Comparison of ENCODE assay signal across 28 cellular contexts in genomic region chr20:32804022-32804715, GRCh38. TPM values are rescaled to one million over a fixed set of nuclear protein-coding genes. Genes with fewer than 3 reads are reported as not detected.
"Had no signal": no experiment of that assay in that cellular context is flagged by ENCODE, and none has a peak within 500 bp of the region (broad histone marks: within the 10 kb centered on the region; RNA-seq: fewer than 3 reads in every experiment).

No MANE protein-coding gene starts in this region.

- H3K4me3 ChIP-seq: heart left ventricle, neural progenitor cell, suprapubic skin, tibial nerve had no signal

- H3K9me3 ChIP-seq: heart left ventricle, suprapubic skin, tibial nerve had no signal

- ATAC-seq: activated naive CD8-positive, alpha-beta T cell treated with anti-CD3 and anti-CD28 coated beads, Interleukin-2, amount 50 U/mL, for 24 hours; heart left ventricle; naive thymus-derived CD8-positive, alpha-beta T cell; right cardiac atrium had no signal

- H3K27ac ChIP-seq: heart left ventricle, tibial nerve, WERI-Rb-1 had no signal

- DNase-seq: activated CD4-positive, alpha-beta memory T cell treated with anti-CD3 and anti-CD28 coated beads for 36 hours; activated CD4-positive, alpha-beta T cell treated with anti-CD3 and anti-CD28 coated beads, Interleukin-2, amount 10 ng/mL, durations not matched to agents 24 days and 14 days; activated CD4-positive, CD25-positive, alpha-beta regulatory T cell treated with anti-CD3 and anti-CD28 coated beads, Interleukin-2, amount 50 U/mL, for 72 hours; activated CD8-positive, alpha-beta memory T cell treated with anti-CD3 and anti-CD28 coated beads, Interleukin-2, amount 50 U/mL, for 4 hours; activated gamma-delta T cell; activated naive CD4-positive, alpha-beta T cell treated with anti-CD3 and anti-CD28 coated beads, Interleukin-2, amount 50 U/mL, for 16 hours; activated naive CD8-positive, alpha-beta T cell treated with anti-CD3 and anti-CD28 coated beads, Interleukin-2, amount 50 U/mL, for 24 hours; activated T-cell treated with anti-CD3 and anti-CD28 coated beads, Interleukin-2, amount 50 U/mL, for 1 hour; dermis blood vessel endothelial cell; effector CD4-positive, alpha-beta T cell; heart left ventricle; hypothalamus; immature natural killer cell; midbrain; naive thymus-derived CD8-positive, alpha-beta T cell; occipital lobe; right cardiac atrium; stimulated activated CD4-positive, alpha-beta T cell treated with anti-CD3 and anti-CD28 coated beads, Interleukin-15, amount 100 ng/mL, for 24 hours; stimulated activated CD4-positive, alpha-beta T cell treated with anti-CD3 and anti-CD28 coated beads, Interleukin-2, amount 100 ng/mL, for 24 hours; stimulated activated naive CD4-positive, alpha-beta T cell; WERI-Rb-1 had no signal

- H3K36me3 Mint-ChIP-seq: activated CD4-positive, alpha-beta memory T cell treated with anti-CD3 and anti-CD28 coated beads for 36 hours had no signal

- H3K9me3 Mint-ChIP-seq: activated CD4-positive, alpha-beta memory T cell treated with anti-CD3 and anti-CD28 coated beads for 36 hours; activated CD4-positive, alpha-beta T cell treated with anti-CD3 and anti-CD28 coated beads, Interleukin-2, amount 10 ng/mL, durations not matched to agents 24 days and 14 days; activated naive CD8-positive, alpha-beta T cell treated with anti-CD3 and anti-CD28 coated beads, Interleukin-2, amount 50 U/mL, for 24 hours; activated T-helper 1 cell treated with anti-CD3 and anti-CD28 coated beads, Interleukin-12 subunit alpha, Interleukin-12 subunit beta, Interleukin-2, Interleukin-4 antibody, amounts not matched to agents 30 ng/mL and 10 ng/mL and 1 ng/mL, durations not matched to agents 14 hours and 24 hours and 36 hours; immature natural killer cell; naive thymus-derived CD8-positive, alpha-beta T cell; neural progenitor cell had no signal

- H3K4me3 Mint-ChIP-seq: activated CD4-positive, alpha-beta memory T cell treated with anti-CD3 and anti-CD28 coated beads for 36 hours; activated CD4-positive, alpha-beta T cell treated with anti-CD3 and anti-CD28 coated beads, Interleukin-2, amount 10 ng/mL, durations not matched to agents 24 days and 14 days; activated naive CD8-positive, alpha-beta T cell treated with anti-CD3 and anti-CD28 coated beads, Interleukin-2, amount 50 U/mL, for 24 hours; activated T-helper 1 cell treated with anti-CD3 and anti-CD28 coated beads, Interleukin-12 subunit alpha, Interleukin-12 subunit beta, Interleukin-2, Interleukin-4 antibody, amounts not matched to agents 30 ng/mL and 10 ng/mL and 1 ng/mL, durations not matched to agents 14 hours and 24 hours and 36 hours; immature natural killer cell; naive thymus-derived CD8-positive, alpha-beta T cell; neural progenitor cell had no signal

- H3K4me2 ChIP-seq: neural progenitor cell had no signal

- H2AFZ ChIP-seq: neural progenitor cell had no signal

- H3K4me1 ChIP-seq: heart left ventricle, tibial nerve had no signal

- H3K27ac Mint-ChIP-seq: activated CD4-positive, alpha-beta memory T cell treated with anti-CD3 and anti-CD28 coated beads for 36 hours; activated CD4-positive, alpha-beta T cell treated with anti-CD3 and anti-CD28 coated beads, Interleukin-2, amount 10 ng/mL, durations not matched to agents 24 days and 14 days; activated naive CD8-positive, alpha-beta T cell treated with anti-CD3 and anti-CD28 coated beads, Interleukin-2, amount 50 U/mL, for 24 hours; activated T-helper 1 cell treated with anti-CD3 and anti-CD28 coated beads, Interleukin-12 subunit alpha, Interleukin-12 subunit beta, Interleukin-2, Interleukin-4 antibody, amounts not matched to agents 30 ng/mL and 10 ng/mL and 1 ng/mL, durations not matched to agents 14 hours and 24 hours and 36 hours; immature natural killer cell; neural progenitor cell had no signal

- H3K27me3 ChIP-seq: heart left ventricle, neural progenitor cell, suprapubic skin, tibial nerve had no signal

- H3K4me1 Mint-ChIP-seq: activated CD4-positive, alpha-beta T cell treated with anti-CD3 and anti-CD28 coated beads, Interleukin-2, amount 10 ng/mL, durations not matched to agents 24 days and 14 days; activated naive CD8-positive, alpha-beta T cell treated with anti-CD3 and anti-CD28 coated beads, Interleukin-2, amount 50 U/mL, for 24 hours; immature natural killer cell had no signal

- H3K27me3 Mint-ChIP-seq: activated CD4-positive, alpha-beta memory T cell treated with anti-CD3 and anti-CD28 coated beads for 36 hours; activated CD4-positive, alpha-beta T cell treated with anti-CD3 and anti-CD28 coated beads, Interleukin-2, amount 10 ng/mL, durations not matched to agents 24 days and 14 days; activated naive CD8-positive, alpha-beta T cell treated with anti-CD3 and anti-CD28 coated beads, Interleukin-2, amount 50 U/mL, for 24 hours; naive thymus-derived CD8-positive, alpha-beta T cell had no signal

RNA-seq across cellular contexts. Expression of gene EFCAB8, which starts 54.6 kb away (rescaled TPM):
- total RNA-seq: kidney epithelial cell, lower leg skin, occipital lobe had no signal
- polyA plus RNA-seq: fibroblast of lung; naive thymus-derived CD8-positive, alpha-beta T cell; right cardiac atrium had no signal
